ENCODE assay signal across 9 cellular contexts in genomic region chr10:128124813-128125403, GRCh38. TPM values are rescaled to one million over a fixed set of nuclear protein-coding genes. Genes with fewer than 3 reads are reported as not detected.
DNase-seq lines count a peak whose midpoint lies in the region; ATAC-seq and TF ChIP-seq lines count a peak whose summit lies in the region.
"Had no signal": no experiment of that assay in that cellular context is flagged by ENCODE, and none has a peak within 500 bp of the region (broad histone marks: within the 10 kb centered on the region; RNA-seq: fewer than 3 reads in every experiment).

No MANE protein-coding gene starts in this region.

- no peak for ATAC-seq in activated CD8-positive, alpha-beta T cell treated with anti-CD3 and anti-CD28 coated beads, Interleukin-2, amount 10 ng/mL, durations not matched to agents 7 days and 5 days
- ATAC-seq in HG03571 (IDR thresholded peaks at IDR 0.05; ENCODE audit: unreplicated experiment) (no peak), HG02981 (IDR thresholded peaks at IDR 0.05; ENCODE audit: unreplicated experiment) (no peak)

- no peak overlapping the region for H3K27ac ChIP-seq in AG04450 (ENCODE audit: low read depth, low read length)
- H3K27ac ChIP-seq: parathyroid adenoma had no signal

- H3K4me1 Mint-ChIP-seq in activated CD8-positive, alpha-beta T cell treated with anti-CD3 and anti-CD28 coated beads, Interleukin-2, amount 10 ng/mL, durations not matched to agents 7 days and 5 days (ENCODE audit: low read depth), result peaks cover 52% of the 10 kb centered on the region

- peak overlapping the region; percentile 95 for H3K4me3 Mint-ChIP-seq in activated CD8-positive, alpha-beta T cell treated with anti-CD3 and anti-CD28 coated beads, Interleukin-2, amount 10 ng/mL, durations not matched to agents 7 days and 5 days

- peak overlapping the region; percentile 63 for H3K4me3 ChIP-seq in AG04450 (ENCODE audit: low read depth, low read length)
- peak overlapping the region; percentile 92 for H3K4me3 ChIP-seq in H7 (ENCODE audit: insufficient read depth, low read depth, low read length)

- peaks cover 51% of the 10 kb centered on the region for H3K36me3 Mint-ChIP-seq in activated CD8-positive, alpha-beta T cell treated with anti-CD3 and anti-CD28 coated beads, Interleukin-2, amount 10 ng/mL, durations not matched to agents 7 days and 5 days (ENCODE audit: low read depth)

- intact Hi-C loops in posterior cingulate gyrus (cut with DNase I), result no loop called here

- H3K36me3 ChIP-seq in H7 (replicated peaks; ENCODE audit: control insufficient read depth, insufficient read depth, low read length), result peaks cover 4% of the 10 kb centered on the region

- POLR2A ChIA-PET in AG04450 (lab: Yijun Ruan, JAX) (no interaction called here), HEK293T (lab: Yijun Ruan, JAX) (no interaction called here)
- POLR2A ChIA-PET in activated CD8-positive, alpha-beta T cell treated with anti-CD3 and anti-CD28 coated beads, Interleukin-2, amount 10 ng/mL, durations not matched to agents 7 days and 5 days (lab: Charles Lee), result interaction anchor here (0.5 to 2.5 kb wide), 14 partner anchors 9 to 77 kb away, joined by 3 to 17 read pairs (median 4); no protein-coding TSS in a partner anchor

- H3K27me3 Mint-ChIP-seq in activated CD8-positive, alpha-beta T cell treated with anti-CD3 and anti-CD28 coated beads, Interleukin-2, amount 10 ng/mL, durations not matched to agents 7 days and 5 days (ENCODE audit: low read depth), result no peaks in the 10 kb centered on the region

- no peaks in the 10 kb centered on the region for H3K9me3 ChIP-seq in AG04450 (ENCODE audit: control insufficient read depth, insufficient read depth, low read length)

- no peaks in the 10 kb centered on the region for H3K27me3 ChIP-seq in AG04450 (ENCODE audit: control insufficient read depth, insufficient read depth, low read length)
- 0 out of 2 replicates have a peak, but pooled peaks cover 1% of the 10 kb centered on the region for H3K27me3 ChIP-seq in H7 (ENCODE audit: control insufficient read depth, insufficient read depth, low read length)

- no peak for TF ChIP-seq CTCF in AG04450 (IDR thresholded peaks at IDR 0.05; ENCODE audit: low read depth, low read length)

- CTCF ChIA-PET in AG04450 (lab: Charles Lee), result interaction anchor here (0.6 to 1.9 kb wide), 3 partner anchors 23 to 56 kb away, joined by 5 to 8 read pairs (median 6); no protein-coding TSS in a partner anchor
- CTCF ChIA-PET in activated CD8-positive, alpha-beta T cell treated with anti-CD3 and anti-CD28 coated beads, Interleukin-2, amount 10 ng/mL, durations not matched to agents 7 days and 5 days (lab: Charles Lee), result interaction anchor here (1.0 to 2.2 kb wide), 3 partner anchors 26 to 56 kb away, joined by 3 to 7 read pairs (median 4); no protein-coding TSS in a partner anchor
- CTCF ChIA-PET in HEK293T (lab: Yijun Ruan, JAX), result no interaction called here

- H3K27ac Mint-ChIP-seq in activated CD8-positive, alpha-beta T cell treated with anti-CD3 and anti-CD28 coated beads, Interleukin-2, amount 10 ng/mL, durations not matched to agents 7 days and 5 days, result peak overlapping the region; percentile 93

- DNase-seq in AG04450 (ENCODE audit: low read depth, low spot score) (no peak), H7 (peak; percentile 16), left kidney (ENCODE audit: low read depth, low spot score) (peak; percentile 8), posterior cingulate gyrus (no peak), HEK293T (ENCODE audit: extremely low spot score) (no peak)
- DNase-seq in activated CD8-positive, alpha-beta T cell treated with anti-CD3 and anti-CD28 coated beads, Interleukin-2, amount 10 ng/mL, durations not matched to agents 7 days and 5 days, result no peak

- no peaks in the 10 kb centered on the region for H3K9me3 Mint-ChIP-seq in activated CD8-positive, alpha-beta T cell treated with anti-CD3 and anti-CD28 coated beads, Interleukin-2, amount 10 ng/mL, durations not matched to agents 7 days and 5 days (ENCODE audit: insufficient read depth)

TF ChIP-seq in HEK293T, 16 proteins besides CTCF, POLR2A, EP300 and RAD21:
- TF ChIP-seq BHLHE40 (IDR thresholded peaks at IDR 0.05; ENCODE audit: borderline replicate concordance) (no peak), ARNT (IDR thresholded peaks at IDR 0.05) (no peak), TARDBP (IDR thresholded peaks at IDR 0.05) (no peak), FOXM1 (IDR thresholded peaks at IDR 0.05; ENCODE audit: borderline replicate concordance) (no peak), FOXK2 (IDR thresholded peaks at IDR 0.05) (no peak), ZNF384 (IDR thresholded peaks at IDR 0.05) (no peak), SUZ12 (IDR thresholded peaks at IDR 0.05) (no peak), L3MBTL2 (conservative IDR thresholded peaks at IDR 0.05) (no peak), CTBP1 (IDR thresholded peaks at IDR 0.05; ENCODE audit: borderline replicate concordance) (no peak), ELF4 (IDR thresholded peaks at IDR 0.05) (no peak), HDGF (IDR thresholded peaks at IDR 0.05; ENCODE audit: borderline replicate concordance) (no peak), FOXA1 (IDR thresholded peaks at IDR 0.05) (no peak), SP1 (IDR thresholded peaks at IDR 0.05) (no peak), NFRKB (IDR thresholded peaks at IDR 0.05) (no peak), PKNOX1 (IDR thresholded peaks at IDR 0.05) (no peak), LEF1 (IDR thresholded peaks at IDR 0.05; ENCODE audit: borderline replicate concordance) (no peak)

RNA-seq across cellular contexts. Expression of gene MKI67, which starts 1.3 kb away (rescaled TPM):
- polyA plus RNA-seq in AG04450 (2011; rRNA removed), result 8.0 and 10.3 TPM in 2 replicates
- polyA minus RNA-seq in AG04450 (2011; rRNA and poly(A)+ RNA removed), result 15.3 and 19.5 TPM in 2 replicates
- total RNA-seq in H7 (2014; rRNA removed; shearing (Covaris generic)), result 17.1 and 34.4 TPM in 2 replicates
- 100 to 1,000 TPM; 356 to 368 TPM for total RNA-seq in activated CD8-positive, alpha-beta T cell treated with anti-CD3 and anti-CD28 coated beads, Interleukin-2, amount 10 ng/mL, durations not matched to agents 7 days and 5 days

Comparison
In these comparisons a context has a peak if more than half of its experiments do, and no peak if none do; other contexts are left out.
1. DNase-seq: peak in H7 (single experiment) and left kidney (single experiment); none in AG04450 (single experiment), activated CD8-positive, alpha-beta T cell treated with anti-CD3 and anti-CD28 coated beads, Interleukin-2, amount 10 ng/mL, durations not matched to agents 7 days and 5 days (single experiment), posterior cingulate gyrus (0 of 10) and HEK293T (single experiment).
2. RNA of gene MKI67, which starts 1.3 kb away (total RNA-seq): 356 to 368 TPM in activated CD8-positive, alpha-beta T cell treated with anti-CD3 and anti-CD28 coated beads, Interleukin-2, amount 10 ng/mL, durations not matched to agents 7 days and 5 days; 17.1 to 34.4 TPM in H7; every median in the first group is over 10 times any median in the second.